8 cellular contexts compared by ENCODE assay signal in genomic region chr22:36377022-36377631, GRCh38. TPM values are rescaled to one million over a fixed set of nuclear protein-coding genes. Genes with fewer than 3 reads are reported as not detected.
DNase-seq lines count a peak whose midpoint lies in the region; ATAC-seq, FAIRE-seq and TF ChIP-seq lines count a peak whose summit lies in the region.

No MANE protein-coding gene starts in this region.

- peaks cover 53 to 97% (median 92%) of the 10 kb centered on the region in 7 donors for H3K4me1 Mint-ChIP-seq in naive thymus-derived CD4-positive, alpha-beta T cell

- H3K9me3 ChIP-seq in GM12878 (replicated peaks; ENCODE audit: control insufficient read depth, insufficient read depth, low read length) = no peaks in the 10 kb centered on the region
- no peaks in the 10 kb centered on the region for H3K9me3 ChIP-seq in naive thymus-derived CD4-positive, alpha-beta T cell (ENCODE audit: control insufficient read depth in 2 of 3, low read length in 3 of 3)

- peak overlapping the region; percentile 80 to 92 (median 88) for H3K4me3 Mint-ChIP-seq in naive thymus-derived CD4-positive, alpha-beta T cell

- peaks cover 19 to 22% of the 10 kb centered on the region in 2 experiments; a peak in 3 of 4 replicates for H3K36me3 ChIP-seq in GM12878 (ENCODE audit: control insufficient read depth in 2 of 2, insufficient read depth in 2 of 2, low read length in 1 of 2)
- peaks cover 0 to 9% (median 5%) of the 10 kb centered on the region in 3 experiments for H3K36me3 ChIP-seq in naive thymus-derived CD4-positive, alpha-beta T cell (ENCODE audit: control insufficient read depth in 2 of 3, insufficient read depth in 3 of 3, low read length in 3 of 3)

- ATAC-seq in GM12878 (peak; percentile 64), GM21360 (IDR thresholded peaks at IDR 0.05; ENCODE audit: unreplicated experiment) (no peak)
- peak; percentile 89 for ATAC-seq in naive thymus-derived CD4-positive, alpha-beta T cell

- SMC1A ChIA-PET in GM12878 (lab: Charles Lee; ENCODE audit: uncharacterized antibody, unreplicated experiment) = interaction anchor here (0.6 to 2.6 kb wide), 9 partner anchors 8 to 46 kb away, joined by 3 to 10 read pairs (median 3); no protein-coding TSS in a partner anchor

- CTCF ChIA-PET in GM12878 (lab: Yijun Ruan, JAX) = interaction anchor here (0.6 to 2.3 kb wide), 10 partner anchors 8 to 992 kb away, joined by 3 to 11 read pairs (median 3); no protein-coding TSS in a partner anchor
- CTCF ChIA-PET in naive thymus-derived CD4-positive, alpha-beta T cell (lab: Charles Lee) = interaction anchor here (0.7 to 6.0 kb wide), 12 partner anchors 8 to 94 kb away, joined by 3 to 31 read pairs (median 6); no protein-coding TSS in a partner anchor

- no peaks in the 10 kb centered on the region for H3K9me3 Mint-ChIP-seq in naive thymus-derived CD4-positive, alpha-beta T cell

- TF ChIP-seq RAD21 in GM12878 (IDR thresholded peaks at IDR 0.05; ENCODE audit: insufficient read depth, low read depth, low read length) = no peak

- POLR2A ChIA-PET in GM12878 (lab: Charles Lee) = interaction anchor here (0.5 to 2.6 kb wide), 11 partner anchors 8 to 910 kb away, joined by 3 to 17 read pairs (median 6); partner anchors contain the start of gene MYH9
- POLR2A ChIA-PET in naive thymus-derived CD4-positive, alpha-beta T cell (lab: Charles Lee) = interaction anchor here (0.6 to 47.8 kb wide), 13 partner anchors 6 to 965 kb away, joined by 3 to 1512 read pairs (median 5); partner anchors contain the start of gene MYH9

- H3K36me3 Mint-ChIP-seq in naive thymus-derived CD4-positive, alpha-beta T cell = peaks cover 0 to 56% (median 25%) of the 10 kb centered on the region in 5 donors

- intact Hi-C loops in GM12878 (cut with micrococcal nuclease; ENCODE audit: unreplicated experiment) = no loop called here
- intact Hi-C loops in naive thymus-derived CD4-positive, alpha-beta T cell (cut with micrococcal nuclease) = loop anchor here (1.0 to 2.0 kb wide), 5 partner anchors 8 to 42 kb away; no protein-coding TSS in a partner anchor

- peak overlapping the region; percentile 71 for H3K27ac ChIP-seq in GM12878 (ENCODE audit: control insufficient read depth, insufficient read depth)
- H3K27ac ChIP-seq in naive thymus-derived CD4-positive, alpha-beta T cell (ENCODE audit: low read depth, low read length) = peak overlapping the region; percentile 80

- H3K27me3 ChIP-seq in GM12878 (replicated peaks in 1 of 2; ENCODE audit: control insufficient read depth in 2 of 2, insufficient read depth in 2 of 2, low read length in 1 of 2) = no peaks in the 10 kb centered on the region
- no peaks in the 10 kb centered on the region for H3K27me3 ChIP-seq in naive thymus-derived CD4-positive, alpha-beta T cell (ENCODE audit: control insufficient read depth in 2 of 2, insufficient read depth in 2 of 2, low read length in 2 of 2)

- peak; percentile 89 for FAIRE-seq in GM12878 (lab: Jason Lieb, UNC)

- peaks cover 83% of the 10 kb centered on the region for H3K4me1 ChIP-seq in GM12878 (ENCODE audit: control insufficient read depth, insufficient read depth, low read length)
- H3K4me1 ChIP-seq in naive thymus-derived CD4-positive, alpha-beta T cell (ENCODE audit: control insufficient read depth in 2 of 2, insufficient read depth in 2 of 2, low read length in 2 of 2) = peaks cover 92 to 97% of the 10 kb centered on the region in 2 donors

- peaks cover 10% of the 10 kb centered on the region for H4K20me1 ChIP-seq in GM12878 (ENCODE audit: control insufficient read depth, insufficient read depth)

- no peak for TF ChIP-seq EP300 in GM12878 (IDR thresholded peaks at IDR 0.05; ENCODE audit: borderline replicate concordance in 1 of 2, control insufficient read depth in 1 of 2, low read depth in 2 of 2, low read length in 2 of 2)

- TF ChIP-seq CTCF in GM12878 (IDR thresholded peaks at IDR 0.05 in 2 of 3, conservative IDR thresholded peaks at IDR 0.05 in 1 of 3; ENCODE audit: control insufficient read depth in 2 of 3, extremely low read depth in 1 of 3, insufficient read depth in 1 of 3, low read depth in 3 of 3, low read length in 3 of 3) = no peak

- peak overlapping the region; percentile 74 for H3K4me2 ChIP-seq in GM12878 (ENCODE audit: control insufficient read depth, insufficient read depth)

- peak overlapping the region; percentile 29; the same call in 1 of the 2 replicates for H3K9ac ChIP-seq in GM12878 (ENCODE audit: control insufficient read depth, insufficient read depth, low read length)

- peak overlapping the region; percentile 95 to 100 (median 98) for H3K27ac Mint-ChIP-seq in naive thymus-derived CD4-positive, alpha-beta T cell

- H3K4me3 ChIP-seq in GM12878 = peak overlapping the region; percentile 49
- peak overlapping the region; percentile 37 for H3K4me3 ChIP-seq in naive thymus-derived CD4-positive, alpha-beta T cell (ENCODE audit: low read length)

- TF ChIP-seq POLR2A in GM12878 (IDR thresholded peaks at IDR 0.05; ENCODE audit: low read depth, low read length) = no peak

- RAD21 ChIA-PET in GM12878 (lab: Charles Lee; ENCODE audit: unreplicated experiment) = interaction anchor here (0.9 to 3.0 kb wide), 6 partner anchors 9 to 93 kb away, joined by 3 to 11 read pairs (median 6); partner anchors contain the start of gene MYH9

- 2% methylated on average over 13 of the region's 14 CpGs for WGBS in GM12878 (ENCODE audit: insufficient coverage, insufficient replicate concordance, low lambda C conversion rate, missing lambda C conversion rate)

- no TSS peak for BruUV-seq in GM12878 (replicated peaks; lab: Mats Ljungman, UMichigan)

- H2AFZ ChIP-seq in GM12878 (ENCODE audit: control insufficient read depth, low read depth, low read length) = no peak overlapping the region

- no peaks in the 10 kb centered on the region for H3K27me3 Mint-ChIP-seq in naive thymus-derived CD4-positive, alpha-beta T cell

- in situ Hi-C loops in KBM-7 (cut with MboI; ENCODE audit: low pct_unique_long_range_greater_than_20kb, low sequenced_read_pairs) (no loop called here), GM12878 (cut with MboI) (no loop called here)

- DNase-seq in CMK (ENCODE audit: low read depth) (peak; percentile 68), KBM-7 (peak; percentile 61), GM12878 (ENCODE audit: low read depth, low spot score) (no peak), AG20443 (ENCODE audit: low spot score) (no peak), NCI-H226 (no peak), COR-L47 (lab: John Stamatoyannopoulos, UW) (no peak)
- peak in 7 of 9 donors; percentile 69 to 88 (median 84) for DNase-seq in naive thymus-derived CD4-positive, alpha-beta T cell

- peaks cover 95% of the 10 kb centered on the region for H3K79me2 ChIP-seq in GM12878 (ENCODE audit: control insufficient read depth, insufficient read depth, low read length)

TF ChIP-seq in GM12878, 131 proteins besides CTCF, POLR2A, EP300 and RAD21 (continues in another document):
- 0 out of 2 replicates have a peak, but pooled peaks have one; percentile 1 for TF ChIP-seq MLLT1 (IDR thresholded peaks at IDR 0.05)
- no peak for TF ChIP-seq IRF4 (IDR thresholded peaks at IDR 0.05; ENCODE audit: low read depth, low read length)
- peak; percentile 64; the same call in 1 of the 2 replicates for TF ChIP-seq MEF2A (IDR thresholded peaks at IDR 0.05; ENCODE audit: insufficient read depth, low read depth, low read length)
- TF ChIP-seq, protein P1, sequence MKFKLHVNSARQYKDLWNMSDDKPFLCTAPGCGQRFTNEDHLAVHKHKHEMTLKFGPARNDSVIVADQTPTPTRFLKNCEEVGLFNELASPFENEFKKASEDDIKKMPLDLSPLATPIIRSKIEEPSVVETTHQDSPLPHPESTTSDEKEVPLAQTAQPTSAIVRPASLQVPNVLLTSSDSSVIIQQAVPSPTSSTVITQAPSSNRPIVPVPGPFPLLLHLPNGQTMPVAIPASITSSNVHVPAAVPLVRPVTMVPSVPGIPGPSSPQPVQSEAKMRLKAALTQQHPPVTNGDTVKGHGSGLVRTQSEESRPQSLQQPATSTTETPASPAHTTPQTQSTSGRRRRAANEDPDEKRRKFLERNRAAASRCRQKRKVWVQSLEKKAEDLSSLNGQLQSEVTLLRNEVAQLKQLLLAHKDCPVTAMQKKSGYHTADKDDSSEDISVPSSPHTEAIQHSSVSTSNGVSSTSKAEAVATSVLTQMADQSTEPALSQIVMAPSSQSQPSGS (IDR thresholded peaks at IDR 0.05; ENCODE audit: low read length) = 0 out of 2 replicates have a peak, but pooled peaks have one; percentile 30

RNA-seq across cellular contexts. Expression of gene MYH9, which starts 10.6 kb away (rescaled TPM):
- 209 and 215 TPM in 2 replicates for total RNA-seq in GM12878 (2013; cell fraction: nucleolus; rRNA removed)
- total RNA-seq in GM12878 (2014; rRNA removed) = 185 and 216 TPM in 2 replicates
- total RNA-seq in GM12878 (2014; rRNA removed; fragmentation: Illumina TruSeq; extraction: Trizol) = 82.8 and 83.1 TPM in 2 replicates
- 497 and 525 TPM in 2 replicates for total RNA-seq in GM12878 (2021)
- polyA plus RNA-seq in GM12878 (2011; ENCODE audit: low read depth) = 79.9 TPM
- polyA plus RNA-seq in GM12878 (2011; rRNA removed) = 42.4 and 98.6 TPM in 2 replicates
- polyA plus RNA-seq in GM12878 (2011; cell fraction: cytosol; rRNA removed) = 51.0 and 59.8 TPM in 2 replicates
- 91.7 and 127 TPM in 2 replicates for polyA plus RNA-seq in GM12878 (2011; cell fraction: nucleus; rRNA removed)
- 154 and 166 TPM in 2 replicates for polyA plus RNA-seq in GM12878 (2012)
- 123 and 125 TPM in 2 replicates for polyA plus RNA-seq in GM12878 (2014; fragmentation: Illumina TruSeq; extraction: Trizol)
- 1 to 10 TPM; 5.1 to 8.1 TPM for polyA plus RNA-seq in GM12878 (2014; fragmentation: Nextera tagmentation; extraction: Ambion mirVana)
- 165 and 198 TPM in 2 replicates for polyA plus RNA-seq in GM12878 (2014; rRNA removed)
- 100 to 1,000 TPM; 228 to 236 TPM for polyA plus RNA-seq in GM12878 (2016; fragmentation: Nextera tagmentation; extraction: Ambion mirVana)
- polyA minus RNA-seq in GM12878 (2011; rRNA and poly(A)+ RNA removed) = 168 and 298 TPM in 2 replicates
- 91.7 and 100 TPM in 2 replicates for polyA minus RNA-seq in GM12878 (2011; cell fraction: cytosol; rRNA and poly(A)+ RNA removed)
- polyA minus RNA-seq in GM12878 (2011; cell fraction: nucleus; rRNA and poly(A)+ RNA removed) = 54.6 and 83.0 TPM in 2 replicates
- 100 to 1,000 TPM; 650 to 900 (median 803) TPM for total RNA-seq in naive thymus-derived CD4-positive, alpha-beta T cell
- polyA plus RNA-seq in naive thymus-derived CD4-positive, alpha-beta T cell = 100 to 1,000 TPM in 1 of 2 donors, 10 to 100 TPM in 1; 95.5 to 501 TPM

Comparison
In these comparisons a context has a peak if more than half of its experiments do, and no peak if none do; other contexts are left out.
1. DNase-seq: peak in CMK (single experiment), KBM-7 (single experiment) and naive thymus-derived CD4-positive, alpha-beta T cell (7 of 9); none in GM12878 (single experiment), AG20443 (single experiment), NCI-H226 (single experiment) and COR-L47 (single experiment).